ENCODE assay signal across 1 cellular context in genomic region chr19:14496029-14496848, GRCh38.
TF ChIP-seq lines count a peak whose summit lies in the region.

A gene with protein sequence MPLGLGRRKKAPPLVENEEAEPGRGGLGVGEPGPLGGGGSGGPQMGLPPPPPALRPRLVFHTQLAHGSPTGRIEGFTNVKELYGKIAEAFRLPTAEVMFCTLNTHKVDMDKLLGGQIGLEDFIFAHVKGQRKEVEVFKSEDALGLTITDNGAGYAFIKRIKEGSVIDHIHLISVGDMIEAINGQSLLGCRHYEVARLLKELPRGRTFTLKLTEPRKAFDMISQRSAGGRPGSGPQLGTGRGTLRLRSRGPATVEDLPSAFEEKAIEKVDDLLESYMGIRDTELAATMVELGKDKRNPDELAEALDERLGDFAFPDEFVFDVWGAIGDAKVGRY (minus strand): TSS chr19:14496127. CDS start chr19:14482976, 13,151 bp downstream.

TF ChIP-seq in HepG2, 621 proteins besides CTCF, POLR2A, EP300 and RAD21 (continued from another document):
- TF ChIP-seq, protein P1, sequence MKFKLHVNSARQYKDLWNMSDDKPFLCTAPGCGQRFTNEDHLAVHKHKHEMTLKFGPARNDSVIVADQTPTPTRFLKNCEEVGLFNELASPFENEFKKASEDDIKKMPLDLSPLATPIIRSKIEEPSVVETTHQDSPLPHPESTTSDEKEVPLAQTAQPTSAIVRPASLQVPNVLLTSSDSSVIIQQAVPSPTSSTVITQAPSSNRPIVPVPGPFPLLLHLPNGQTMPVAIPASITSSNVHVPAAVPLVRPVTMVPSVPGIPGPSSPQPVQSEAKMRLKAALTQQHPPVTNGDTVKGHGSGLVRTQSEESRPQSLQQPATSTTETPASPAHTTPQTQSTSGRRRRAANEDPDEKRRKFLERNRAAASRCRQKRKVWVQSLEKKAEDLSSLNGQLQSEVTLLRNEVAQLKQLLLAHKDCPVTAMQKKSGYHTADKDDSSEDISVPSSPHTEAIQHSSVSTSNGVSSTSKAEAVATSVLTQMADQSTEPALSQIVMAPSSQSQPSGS (CRISPR knock-in tag; IDR thresholded peaks at IDR 0.05): peak; percentile 69; the same call in 1 of the 2 replicates
- TF ChIP-seq, protein P2, sequence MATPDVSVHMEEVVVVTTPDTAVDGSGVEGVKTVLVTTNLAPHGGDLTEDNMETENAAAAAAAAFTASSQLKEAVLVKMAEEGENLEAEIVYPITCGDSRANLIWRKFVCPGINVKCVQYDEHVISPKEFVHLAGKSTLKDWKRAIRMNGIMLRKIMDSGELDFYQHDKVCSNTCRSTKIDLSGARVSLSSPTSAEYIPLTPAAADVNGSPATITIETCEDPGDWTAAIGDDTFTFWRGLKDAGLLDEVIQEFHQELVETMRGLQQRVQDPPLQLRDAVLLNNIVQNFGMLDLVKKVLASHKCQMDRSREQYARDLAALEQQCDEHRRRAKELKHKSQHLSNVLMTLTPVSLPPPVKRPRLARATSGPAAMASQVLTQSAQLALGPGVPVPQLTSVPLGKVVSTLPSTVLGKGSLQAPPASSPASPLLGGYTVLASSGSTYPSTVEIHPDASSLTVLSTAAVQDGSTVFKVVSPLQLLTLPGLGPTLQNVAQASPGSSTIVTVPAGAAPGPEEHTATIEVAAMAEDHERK (CRISPR knock-in tag; IDR thresholded peaks at IDR 0.05; ENCODE audit: low read depth): no peak
- TF ChIP-seq ZNF550 (CRISPR knock-in tag; IDR thresholded peaks at IDR 0.05; ENCODE audit: borderline replicate concordance) (no peak), KDM1A (CRISPR knock-in tag; IDR thresholded peaks at IDR 0.05) (peak; percentile 42; the same call in 1 of the 2 replicates), NFIC (IDR thresholded peaks at IDR 0.05; ENCODE audit: low read length) (no peak), NR2F1 (CRISPR knock-in tag; IDR thresholded peaks at IDR 0.05) (no peak)
- TF ChIP-seq, protein P3, sequence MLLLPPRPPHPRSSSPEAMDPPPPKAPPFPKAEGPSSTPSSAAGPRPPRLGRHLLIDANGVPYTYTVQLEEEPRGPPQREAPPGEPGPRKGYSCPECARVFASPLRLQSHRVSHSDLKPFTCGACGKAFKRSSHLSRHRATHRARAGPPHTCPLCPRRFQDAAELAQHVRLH (CRISPR knock-in tag; IDR thresholded peaks at IDR 0.05; ENCODE audit: borderline replicate concordance, low read depth): peak; percentile 49; the same call in 1 of the 2 replicates
